Comparison of ENCODE assay signal across 1 cellular context in genomic region chr6:52555531-52556228, GRCh38.
TF ChIP-seq lines count a peak whose summit lies in the region.

No MANE protein-coding gene starts in this region.

TF ChIP-seq in WTC11, 78 proteins besides CTCF, POLR2A, EP300 and RAD21 (continued from another document):
- no peak for TF ChIP-seq ZNF425 (CRISPR knock-in tag; conservative IDR thresholded peaks at IDR 0.05)
- TF ChIP-seq SMAD4 (CRISPR knock-in tag; IDR thresholded peaks at IDR 0.05) = no peak
- no peak for TF ChIP-seq RORB (CRISPR knock-in tag; IDR thresholded peaks at IDR 0.05)
- TF ChIP-seq ATF2 (CRISPR knock-in tag; IDR thresholded peaks at IDR 0.05; ENCODE audit: borderline replicate concordance, low read depth) = no peak
- TF ChIP-seq ZNF671 (CRISPR knock-in tag; IDR thresholded peaks at IDR 0.05) = no peak
- TF ChIP-seq NFYB (CRISPR knock-in tag; conservative IDR thresholded peaks at IDR 0.05; ENCODE audit: low read depth) = no peak
- TF ChIP-seq CREB1 (CRISPR knock-in tag; IDR thresholded peaks at IDR 0.05) = no peak
TF ChIP-seq in WTC11: peak in this region for 0.
